In the genomic region with DNA sequence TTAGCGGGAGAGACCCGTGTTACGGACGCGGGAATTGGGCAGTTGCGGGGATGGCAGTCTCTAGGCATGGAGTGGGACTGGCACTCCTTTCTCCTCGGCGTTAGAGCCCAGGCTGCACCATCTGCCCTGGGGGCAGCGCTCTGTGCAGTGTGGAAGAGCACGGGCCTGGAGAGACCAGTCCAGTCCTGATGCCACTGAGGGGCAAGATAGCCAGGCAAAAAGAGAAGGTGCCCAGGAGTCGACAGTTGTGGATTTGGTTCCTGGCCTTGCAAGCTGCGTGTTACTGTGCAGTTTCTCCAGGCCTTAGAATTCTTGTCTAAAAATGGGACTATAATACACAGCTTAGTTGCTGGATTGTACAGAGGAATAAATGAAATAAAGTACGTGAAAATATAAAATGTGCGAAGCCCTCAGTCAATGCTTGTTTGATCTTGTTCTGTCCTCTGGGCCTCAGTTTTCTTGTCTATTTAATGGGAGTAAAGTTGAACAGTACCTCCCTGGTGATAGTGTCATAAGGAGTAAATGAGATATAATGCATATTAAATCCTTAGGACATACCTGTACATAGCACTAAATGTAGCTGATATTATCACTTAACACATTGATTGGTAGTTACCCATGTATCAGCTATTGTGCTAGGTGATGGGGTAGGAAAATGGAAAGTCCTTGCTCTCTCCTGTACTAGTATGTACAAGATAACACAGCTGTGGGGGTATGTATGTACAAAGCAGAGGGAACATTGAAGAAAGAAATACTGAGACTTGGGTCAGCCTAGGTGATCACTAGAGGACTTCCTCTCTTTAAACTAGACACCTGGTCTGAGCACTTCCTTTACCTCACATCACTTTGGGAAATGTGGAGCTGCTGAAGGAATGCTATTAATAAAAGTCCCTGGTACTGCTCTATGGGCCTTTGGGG, we compare ENCODE assay signal across 8 cellular contexts. TPM values are rescaled to one million over a fixed set of nuclear protein-coding genes. Genes with fewer than 3 reads are reported as not detected.
DNase-seq lines count a peak whose midpoint lies in the region; ATAC-seq and FAIRE-seq lines count a peak whose summit lies in the region.

No MANE protein-coding gene starts in this region.

- H3K27me3 ChIP-seq in neuron (ENCODE audit: insufficient read depth, low read length), result no peaks in the 10 kb centered on the region

- H3K27ac ChIP-seq in epithelial cell of prostate, result peak overlapping the region; percentile 69

- peak overlapping the region; percentile 87 for H2AFZ ChIP-seq in neuron (ENCODE audit: low read depth, low read length)

- ATAC-seq in GM21390 (IDR thresholded peaks at IDR 0.05; ENCODE audit: unreplicated experiment) (peak; percentile 14), HG03354 (IDR thresholded peaks at IDR 0.05; ENCODE audit: poor library complexity, severe bottlenecking, unreplicated experiment) (no peak), HG02870 (IDR thresholded peaks at IDR 0.05; ENCODE audit: unreplicated experiment) (no peak)

- H3K4me3 ChIP-seq in neuron (ENCODE audit: low read length), result peak overlapping the region; percentile 85

- H3K4me1 ChIP-seq in neuron (ENCODE audit: insufficient read depth, low read length), result peaks cover 21% of the 10 kb centered on the region

- H3K36me3 ChIP-seq in neuron (ENCODE audit: insufficient read depth, low read length), result peaks cover 5% of the 10 kb centered on the region

- DNase-seq in RPMI7951 (ENCODE audit: low read depth), result peak; percentile 27
- DNase-seq in epithelial cell of prostate (ENCODE audit: low read depth, low spot score), result no peak
- DNase-seq in frontal cortex (ENCODE audit: low spot score in 2 of 2), result no peak
- DNase-seq in HuH-7.5 (ENCODE audit: low spot score), result no peak

- no peak for FAIRE-seq in frontal cortex (lab: Jason Lieb, UNC)

- H3K9me3 ChIP-seq in neuron (ENCODE audit: low read length), result no peaks in the 10 kb centered on the region

RNA-seq across cellular contexts. Expression of gene ATXN10, which starts 1.2 kb away (rescaled TPM):
- total RNA-seq in RPMI7951 (2014; rRNA removed; shearing (Covaris generic)), result 97.7 and 103 TPM in 2 replicates
- total RNA-seq in frontal cortex, result 390 TPM
